26 cellular contexts compared by ENCODE assay signal in genomic region chr4:179607003-179607402, GRCh38.
"Had no signal": no experiment of that assay in that cellular context is flagged by ENCODE, and none has a peak within 500 bp of the region (broad histone marks: within the 10 kb centered on the region; RNA-seq: fewer than 3 reads in every experiment).

No MANE protein-coding gene starts in this region.

- ATAC-seq: activated naive CD8-positive, alpha-beta T cell treated with anti-CD3 and anti-CD28 coated beads, Interleukin-2, amount 50 U/mL, for 24 hours; activated T-cell treated with anti-CD3 and anti-CD28 coated beads, Interleukin-2, amount 50 U/mL, for 4 hours; esophagus mucosa; heart left ventricle; naive thymus-derived CD4-positive, alpha-beta T cell; sciatic nerve; stimulated activated memory B cell treated with anti-CD40 and anti-IgM and Interleukin-4, amounts not matched to agents 10 μg/mL and 1 μg/mL and 100 μg/mL, for 72 hours; stimulated activated naive CD8-positive, alpha-beta T cell treated with anti-CD3 and anti-CD28 coated beads, Interleukin-15, amount 100 ng/mL, for 72 hours; WTC11 had no signal

- H3K4me3 ChIP-seq: heart left ventricle, ovary, skin epidermis, upper lobe of left lung, vagina had no signal

- DNase-seq: activated CD4-positive, alpha-beta memory T cell treated with anti-CD3 and anti-CD28 coated beads, Interleukin-2, amount 10 ng/mL, durations not matched to agents 7 days and 5 days; activated CD4-positive, alpha-beta T cell treated with anti-CD3 and anti-CD28 coated beads for 1 hour; activated CD4-positive, alpha-beta T cell treated with anti-CD3 and anti-CD28 coated beads, Interleukin-2, amount 10 ng/mL, durations not matched to agents 7 days and 5 days; activated naive CD8-positive, alpha-beta T cell treated with anti-CD3 and anti-CD28 coated beads, Interleukin-2, amount 50 U/mL, for 24 hours; activated T-cell treated with anti-CD3 and anti-CD28 coated beads, Interleukin-2, amount 50 U/mL, for 4 hours; amygdala; endodermal cell; foreskin fibroblast; heart left ventricle; hypothalamus; immature natural killer cell; kidney; naive thymus-derived CD4-positive, alpha-beta T cell; ovary; stimulated activated CD4-positive, alpha-beta T cell treated with anti-CD3 and anti-CD28 coated beads, Interleukin-12 subunit alpha, Interleukin-12 subunit beta, amount 100 ng/mL, for 4 hours; stimulated activated CD4-positive, alpha-beta T cell treated with anti-CD3 and anti-CD28 coated beads, Interleukin-4, amount 100 ng/mL, for 4 hours; stimulated activated CD8-positive, alpha-beta memory T cell treated with anti-CD3 and anti-CD28 coated beads, Interleukin-4, amount 100 ng/mL, for 48 hours; stimulated activated naive CD8-positive, alpha-beta T cell treated with anti-CD3 and anti-CD28 coated beads, Interleukin-15, amount 100 ng/mL, for 72 hours; substantia nigra; upper lobe of left lung had no signal
